1 cellular context compared by ENCODE assay signal in the genomic region with DNA sequence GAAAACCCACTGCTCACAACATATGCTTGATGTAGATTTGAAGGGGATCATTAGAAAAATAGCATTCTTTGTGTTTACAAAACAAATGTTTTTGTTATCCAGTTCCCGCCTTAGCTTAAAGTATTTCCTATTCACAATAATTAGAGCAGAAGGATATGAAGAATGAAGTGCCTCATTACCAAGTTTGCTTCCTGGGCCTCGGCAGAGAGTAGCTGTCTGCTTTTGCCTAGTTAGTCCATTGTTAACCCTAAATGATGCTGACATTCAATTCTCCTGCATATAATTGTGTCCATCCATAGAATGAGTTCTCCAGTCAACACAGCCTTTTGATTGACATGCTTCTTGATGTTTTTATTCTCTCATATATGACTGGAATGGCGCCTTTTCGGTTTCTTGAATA.
TF ChIP-seq lines count a peak whose summit lies in the region.

No MANE protein-coding gene starts in this region.

TF ChIP-seq in K562, 482 proteins besides CTCF, POLR2A, EP300 and RAD21 (continued from another document):
- TF ChIP-seq, protein P1, sequence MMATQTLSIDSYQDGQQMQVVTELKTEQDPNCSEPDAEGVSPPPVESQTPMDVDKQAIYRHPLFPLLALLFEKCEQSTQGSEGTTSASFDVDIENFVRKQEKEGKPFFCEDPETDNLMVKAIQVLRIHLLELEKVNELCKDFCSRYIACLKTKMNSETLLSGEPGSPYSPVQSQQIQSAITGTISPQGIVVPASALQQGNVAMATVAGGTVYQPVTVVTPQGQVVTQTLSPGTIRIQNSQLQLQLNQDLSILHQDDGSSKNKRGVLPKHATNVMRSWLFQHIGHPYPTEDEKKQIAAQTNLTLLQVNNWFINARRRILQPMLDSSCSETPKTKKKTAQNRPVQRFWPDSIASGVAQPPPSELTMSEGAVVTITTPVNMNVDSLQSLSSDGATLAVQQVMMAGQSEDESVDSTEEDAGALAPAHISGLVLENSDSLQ (IDR thresholded peaks at IDR 0.05) = peak; percentile 78
- TF ChIP-seq, protein P2, sequence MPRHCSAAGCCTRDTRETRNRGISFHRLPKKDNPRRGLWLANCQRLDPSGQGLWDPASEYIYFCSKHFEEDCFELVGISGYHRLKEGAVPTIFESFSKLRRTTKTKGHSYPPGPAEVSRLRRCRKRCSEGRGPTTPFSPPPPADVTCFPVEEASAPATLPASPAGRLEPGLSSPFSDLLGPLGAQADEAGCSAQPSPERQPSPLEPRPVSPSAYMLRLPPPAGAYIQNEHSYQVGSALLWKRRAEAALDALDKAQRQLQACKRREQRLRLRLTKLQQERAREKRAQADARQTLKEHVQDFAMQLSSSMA (CRISPR knock-in tag; IDR thresholded peaks at IDR 0.05) = 0 out of 2 replicates have a peak, but pooled peaks have one; percentile 8
- TF ChIP-seq PTBP1 (IDR thresholded peaks at IDR 0.05; ENCODE audit: low read depth, low read length) (no peak), GATAD2B (IDR thresholded peaks at IDR 0.05; ENCODE audit: borderline replicate concordance) (no peak), RBM14 (IDR thresholded peaks at IDR 0.05; ENCODE audit: borderline replicate concordance, insufficient read depth, low read depth, low read length) (no peak), SIN3A (IDR thresholded peaks at IDR 0.05; ENCODE audit: borderline replicate concordance in 2 of 2, control insufficient read depth in 1 of 2, low read depth in 2 of 2, low read length in 2 of 2) (no peak), TBP (optimal IDR thresholded peaks at IDR 0.05; ENCODE audit: low read depth, low read length) (no peak), NONO (IDR thresholded peaks at IDR 0.05; ENCODE audit: low read depth in 2 of 2, low read length in 1 of 2) (no peak), BHLHE40 (IDR thresholded peaks at IDR 0.05; ENCODE audit: low read length) (no peak)
